8 cellular contexts compared by ENCODE assay signal in the genomic region with DNA sequence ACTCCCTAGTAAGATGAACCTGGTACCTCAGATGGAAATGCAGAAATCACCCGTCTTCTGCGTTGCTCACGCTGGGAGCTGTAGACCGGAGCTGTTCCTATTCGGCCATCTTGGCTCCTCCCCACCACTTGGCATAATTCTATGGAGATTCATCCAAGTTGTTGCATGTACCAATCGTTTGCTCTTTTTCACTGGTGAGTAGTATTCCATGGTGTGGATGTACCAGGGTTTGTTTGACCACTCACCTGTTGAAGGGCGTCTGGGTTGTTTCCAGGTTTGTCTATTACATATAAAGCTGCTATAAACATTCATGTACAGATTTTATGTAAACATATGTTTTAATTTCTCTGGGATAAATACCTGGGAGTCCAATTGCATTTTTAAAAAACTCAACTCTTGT. TPM values are rescaled to one million over a fixed set of nuclear protein-coding genes. Genes with fewer than 3 reads are reported as not detected.
DNase-seq lines count a peak whose midpoint lies in the region; ATAC-seq, FAIRE-seq and TF ChIP-seq lines count a peak whose summit lies in the region.
"Not testable (repeated sequence)": the region's sequence is repeated elsewhere in the genome, so short reads cannot be mapped to it uniquely, and the experiment has no call there.

No MANE protein-coding gene starts in this region.

- CTCF ChIA-PET in Caco-2 (lab: Charles Lee); K562 (lab: Yijun Ruan, JAX; ENCODE audit: low intra/inter-chr PET ratio): not testable (repeated sequence)

- not testable (repeated sequence) for H3K36me3 Mint-ChIP-seq in Caco-2 (ENCODE audit: insufficient read depth, unreplicated experiment)
- H3K36me3 Mint-ChIP-seq in H9 (ENCODE audit: insufficient read depth in 1 of 3, low read depth in 3 of 3): peaks cover 0 to 13% (median 9%) of the 10 kb centered on the region in 3 experiments; a peak in 4 of 7 replicates
- H3K36me3 Mint-ChIP-seq in endodermal cell (ENCODE audit: low read depth): peaks cover 16% of the 10 kb centered on the region

- not testable (repeated sequence) for H2BK12ac ChIP-seq in H9 (ENCODE audit: insufficient read length, low read depth, low read length)

- not testable (repeated sequence) for H2BK20ac ChIP-seq in H9 (ENCODE audit: low read depth, low read length, poor library complexity, severe bottlenecking)

- not testable (repeated sequence) for H3K4ac ChIP-seq in H9 (ENCODE audit: low read depth, low read length)

- H4K91ac ChIP-seq in H9 (ENCODE audit: insufficient read length, low read depth, low read length): not testable (repeated sequence)

- H3K79me1 ChIP-seq in H9 (ENCODE audit: insufficient read depth, low read depth, low read length, poor library complexity, severe bottlenecking): not testable (repeated sequence)

- peak overlapping the region; percentile 30; the same call in 1 of the 2 replicates for H3K9ac ChIP-seq in ES-I3 (ENCODE audit: low read depth, low read length)
- not testable (repeated sequence) for H3K9ac ChIP-seq in H9 (ENCODE audit: extremely low read depth, insufficient read length, low read length); HUES6 (ENCODE audit: low read length); K562 (ENCODE audit: insufficient read depth in 1 of 2, low read depth in 2 of 2, low read length in 2 of 2); endodermal cell (ENCODE audit: extremely low read depth, low read length, poor library complexity, severe bottlenecking)

- not testable (repeated sequence) for H2BK5ac ChIP-seq in H9 (ENCODE audit: insufficient read length, low read length)

- H3K9me3 ChIP-seq in Caco-2; ES-I3 (ENCODE audit: control insufficient read depth, insufficient read depth, low read length); H9 (ENCODE audit: control insufficient read depth, low read depth, low read length); HUES6 (ENCODE audit: control insufficient read depth, insufficient read depth, low read depth, low read length); K562 (replicated peaks; ENCODE audit: control insufficient read depth, insufficient read depth, low read depth, low read length): not testable (repeated sequence)
- peaks cover 15% of the 10 kb centered on the region for H3K9me3 ChIP-seq in endodermal cell (ENCODE audit: control insufficient read depth, low read length)

- H3K4me2 ChIP-seq in H9 (ENCODE audit: insufficient read depth, insufficient read length, low read length); K562 (ENCODE audit: insufficient read depth, low read length): not testable (repeated sequence)

- not testable (repeated sequence) for H2BK120ac ChIP-seq in H9 (ENCODE audit: low read depth, low read length, poor library complexity, severe bottlenecking)

- not testable (repeated sequence) for H4K8ac ChIP-seq in H9 (replicated peaks; ENCODE audit: insufficient read length, low read depth, low read length)

- WGBS in H9 (ENCODE audit: extremely low coverage, insufficient read length, low lambda C conversion rate): no CpG with 5 or more reads among the region's 7 CpGs
- 93% methylated on average over 5 of the region's 7 CpGs for WGBS in K562 (ENCODE audit: insufficient coverage, low coverage, missing lambda C conversion rate)
- 95 to 96% methylated on average over 3 to 6 of the region's 7 CpGs for WGBS in endodermal cell (ENCODE audit: insufficient coverage in 1 of 2, insufficient read length in 1 of 2), 2 experiments

- not testable (repeated sequence) for H3K14ac ChIP-seq in H9 (ENCODE audit: insufficient read depth, low read length)

- BruUV-seq in Caco-2 (replicated peaks; lab: Mats Ljungman, UMichigan); K562 (replicated peaks; lab: Mats Ljungman, UMichigan): not testable (repeated sequence)

- H3K27ac ChIP-seq in H9 (ENCODE audit: insufficient read length, low read depth, low read length); HUES6 (ENCODE audit: low read depth, low read length); K562 (ENCODE audit: extremely low read depth, low read depth, low read length); endodermal cell (ENCODE audit: low read depth, low read length): not testable (repeated sequence)

- H3K4me1 Mint-ChIP-seq in Caco-2 (ENCODE audit: low read depth, unreplicated experiment); H9; endodermal cell: not testable (repeated sequence)

- H3K4me3 Mint-ChIP-seq in Caco-2 (ENCODE audit: unreplicated experiment) (peak overlapping the region; percentile 75), H9 (peak overlapping the region; percentile 42 to 62; a peak in 4 of 5 replicates)
- H3K4me3 Mint-ChIP-seq in endodermal cell: not testable (repeated sequence)

- not testable (repeated sequence) for TF ChIP-seq CTCF in Caco-2 (IDR thresholded peaks at IDR 0.05; ENCODE audit: insufficient read depth in 1 of 2, low read depth in 1 of 2, low read length in 1 of 2, severe bottlenecking in 1 of 2, unreplicated experiment in 1 of 2); H9 (conservative IDR thresholded peaks at IDR 0.05); K562 (IDR thresholded peaks at IDR 0.05 in 2 of 3, conservative IDR thresholded peaks at IDR 0.05 in 1 of 3; ENCODE audit: insufficient read depth in 2 of 3, low read depth in 1 of 3, low read length in 3 of 3); endodermal cell (conservative IDR thresholded peaks at IDR 0.05)

- peak in 1 of 2 experiments; percentile 38 for DNase-seq in Caco-2
- not testable (repeated sequence) for DNase-seq in H9; K562 (ENCODE audit: extremely low read depth in 1 of 4, low spot score in 3 of 4); endodermal cell
- peak; percentile 7 for DNase-seq in activated CD8-positive, alpha-beta memory T cell treated with anti-CD3 and anti-CD28 coated beads for 24 hours

- TF ChIP-seq RAD21 in K562 (CRISPR knock-in tag; conservative IDR thresholded peaks at IDR 0.05 in 1 of 2, IDR thresholded peaks at IDR 0.05 in 1 of 2): not testable (repeated sequence)

- ATAC-seq in SK-N-SH treated with all-trans-retinoic acid at 6 μM for 48 hours, K562: not testable (repeated sequence)

- not testable (repeated sequence) for H3K27me3 ChIP-seq in Caco-2 (replicated peaks; ENCODE audit: control insufficient read depth, insufficient read depth, low read length); H9 (ENCODE audit: insufficient read depth, low read length); HUES6 (ENCODE audit: control insufficient read depth, insufficient read depth, low read length); K562 (ENCODE audit: control insufficient read depth in 2 of 2, insufficient read depth in 2 of 2, low read length in 2 of 2); endodermal cell (ENCODE audit: control insufficient read depth, insufficient read depth, low read length, poor library complexity, severe bottlenecking)

- H4K5ac ChIP-seq in H9 (ENCODE audit: insufficient read length, low read depth, low read length): not testable (repeated sequence)

- TF ChIP-seq EP300 in K562 (IDR thresholded peaks at IDR 0.05; ENCODE audit: low read length): not testable (repeated sequence)

- not testable (repeated sequence) for H3K9me1 ChIP-seq in K562 (ENCODE audit: control insufficient read depth, insufficient read depth, low read length)

- H3K36me3 ChIP-seq in Caco-2 (ENCODE audit: control insufficient read depth, insufficient read depth, low read length); ES-I3 (ENCODE audit: insufficient read depth, low read length); HUES6 (ENCODE audit: control insufficient read depth, insufficient read depth, low read length); endodermal cell (ENCODE audit: control insufficient read depth, insufficient read depth, low read length): not testable (repeated sequence)
- H3K36me3 ChIP-seq in K562 (ENCODE audit: control insufficient read depth, insufficient read depth, low read length): peaks cover 22% of the 10 kb centered on the region

- H3K4me3 ChIP-seq in Caco-2 (ENCODE audit: low read depth, low read length): peak overlapping the region; percentile 33
- H3K4me3 ChIP-seq in HUES6 (ENCODE audit: low read depth, low read length): peak overlapping the region; percentile 39; the same call in 1 of the 2 replicates
- not testable (repeated sequence) for H3K4me3 ChIP-seq in K562
- peak overlapping the region; percentile 62 for H3K4me3 ChIP-seq in endodermal cell (ENCODE audit: low read length)

- not testable (repeated sequence) for H3K27me3 Mint-ChIP-seq in Caco-2 (ENCODE audit: insufficient read depth, unreplicated experiment); H9 (ENCODE audit: low read depth); endodermal cell (ENCODE audit: insufficient read depth)

- FAIRE-seq in K562 (lab: Jason Lieb, UNC): not testable (repeated sequence)

- H4K20me1 ChIP-seq in H9 (ENCODE audit: control insufficient read depth, insufficient read depth, insufficient read length); K562 (replicated peaks; ENCODE audit: control insufficient read depth, insufficient read depth, low read length): not testable (repeated sequence)

- H3T11ph ChIP-seq in H9 (ENCODE audit: low read length): not testable (repeated sequence)

- in situ Hi-C loops in K562 (cut with MboI): not testable (repeated sequence)

- H3K4me1 ChIP-seq in Caco-2; ES-I3 (ENCODE audit: insufficient read depth, low read length); H9 (ENCODE audit: insufficient read depth, low read length); HUES6 (ENCODE audit: control insufficient read depth, insufficient read depth, low read length); K562 (replicated peaks in 1 of 2; ENCODE audit: control insufficient read depth in 2 of 2, insufficient read depth in 2 of 2, low read length in 2 of 2); endodermal cell (ENCODE audit: control insufficient read depth, insufficient read depth, low read length): not testable (repeated sequence)

- H3K9me3 Mint-ChIP-seq in Caco-2 (ENCODE audit: unreplicated experiment) (peaks cover 10% of the 10 kb centered on the region), H9 (peaks cover 5 to 11% of the 10 kb centered on the region in 2 experiments; a peak in 4 of 5 replicates), endodermal cell (peaks cover 19% of the 10 kb centered on the region)

- H3K27ac Mint-ChIP-seq in Caco-2 (ENCODE audit: unreplicated experiment); H9; endodermal cell: not testable (repeated sequence)

- intact Hi-C loops in Caco-2 (cut with micrococcal nuclease; ENCODE audit: unreplicated experiment); K562 (cut with micrococcal nuclease): not testable (repeated sequence)

- H2AK5ac ChIP-seq in H9 (ENCODE audit: insufficient read length, low read length): not testable (repeated sequence)

- not testable (repeated sequence) for H3K56ac ChIP-seq in H9 (ENCODE audit: insufficient read length, low read depth, low read length)

- H3K23ac ChIP-seq in H9 (ENCODE audit: insufficient read length, low read depth, low read length): not testable (repeated sequence)

- H2BK15ac ChIP-seq in H9 (ENCODE audit: low read depth, low read length): not testable (repeated sequence)

- POLR2A ChIA-PET in Caco-2 (lab: Charles Lee): not testable (repeated sequence)
- POLR2A ChIA-PET in K562 (lab: Yijun Ruan, JAX): interaction anchor here (0.6 to 0.8 kb wide), 2 partner anchors 11 to 32 kb away, joined by 3 read pairs; no protein-coding TSS in a partner anchor

- H3K79me2 ChIP-seq in H9 (ENCODE audit: insufficient read depth, low read length); K562 (ENCODE audit: control insufficient read depth, insufficient read depth, low read length): not testable (repeated sequence)

- not testable (repeated sequence) for H3K23me2 ChIP-seq in H9 (ENCODE audit: insufficient read length, low read depth, low read length, poor library complexity, severe bottlenecking)

- not testable (repeated sequence) for TF ChIP-seq POLR2A in K562 (conservative IDR thresholded peaks at IDR 0.05)

- not testable (repeated sequence) for H2AFZ ChIP-seq in H9 (ENCODE audit: low read length); K562 (ENCODE audit: low read depth, low read length)

- not testable (repeated sequence) for H3K18ac ChIP-seq in H9 (ENCODE audit: insufficient read length, low read depth, low read length)

RNA-seq across cellular contexts. Expression of gene TSTD2, which starts 46.3 kb away (rescaled TPM):
- total RNA-seq in Caco-2 (2022) (20.7 and 21.4 TPM in 2 replicates), H9 (2021) (22.9 and 23.5 TPM in 2 replicates), K562 (2014; rRNA removed) (16.8 and 16.9 TPM in 2 replicates), K562 (2014; rRNA removed; fragmentation: Illumina TruSeq; extraction: Trizol) (14.8 and 15.8 TPM in 2 replicates), K562 (2015; rRNA removed; fragmentation: Illumina TruSeq; extraction: Trizol) (13.9 and 14.2 TPM in 2 replicates), K562 (2021) (20.0 and 20.4 TPM in 2 replicates), endodermal cell (10 to 100 TPM; 23.0 TPM)
- 45.9 and 90.8 TPM in 2 replicates for total RNA-seq in K562 (2011; cell fraction: chromatin; rRNA removed; ENCODE audit: low replicate concordance)
- 25.0 and 29.2 TPM in 2 replicates for total RNA-seq in K562 (2011; cell fraction: nucleolus; rRNA removed)
- total RNA-seq in K562 (2011; cell fraction: nucleoplasm; rRNA removed): 43.0 and 55.8 TPM in 2 replicates
- polyA plus RNA-seq in K562 (2011; rRNA removed) (36.7 and 37.0 TPM in 2 replicates), K562 (2014; fragmentation: Illumina TruSeq; extraction: Trizol) (18.6 and 22.2 TPM in 2 replicates), K562 (2014; fragmentation: Nextera tagmentation; extraction: Ambion mirVana) (10 to 100 TPM; 10.1 to 19.0 TPM), K562 (2014; rRNA removed) (20.6 and 20.9 TPM in 2 replicates)
- 17.5 and 22.9 TPM in 2 replicates for polyA plus RNA-seq in K562 (2011; cell fraction: cytosol; rRNA removed)
- 47.0 and 54.9 TPM in 2 replicates for polyA plus RNA-seq in K562 (2011; cell fraction: nucleus; rRNA removed)
- polyA plus RNA-seq in K562 (2012): 11.8 and 18.5 TPM in 2 replicates
- 32.6 and 36.5 TPM in 2 replicates for polyA minus RNA-seq in K562 (2011; rRNA and poly(A)+ RNA removed)
- polyA minus RNA-seq in K562 (2011; cell fraction: cytosol; rRNA and poly(A)+ RNA removed): 15.0 and 17.8 TPM in 2 replicates
- polyA minus RNA-seq in K562 (2011; cell fraction: nucleus; rRNA and poly(A)+ RNA removed): 19.5 and 34.8 TPM in 2 replicates
- 31.3 TPM for polyA plus RNA-seq in endodermal cell (2013, experiment 1 of 2)
- polyA plus RNA-seq in endodermal cell (2013, experiment 2 of 2): 25.4 TPM

RNA-seq across cellular contexts. Expression of gene NCBP1, which starts 46.7 kb away (rescaled TPM):
- total RNA-seq in Caco-2 (2022) (59.7 and 66.9 TPM in 2 replicates), H9 (2021) (46.0 and 55.7 TPM in 2 replicates), K562 (2014; rRNA removed) (47.5 and 56.2 TPM in 2 replicates), K562 (2014; rRNA removed; fragmentation: Illumina TruSeq; extraction: Trizol) (62.3 and 67.2 TPM in 2 replicates), K562 (2015; rRNA removed; fragmentation: Illumina TruSeq; extraction: Trizol) (52.8 and 57.5 TPM in 2 replicates), K562 (2021) (59.6 and 60.2 TPM in 2 replicates), endodermal cell (10 to 100 TPM; 47.0 to 51.7 TPM)
- total RNA-seq in K562 (2011; cell fraction: chromatin; rRNA removed; ENCODE audit: low replicate concordance): 50.3 and 119 TPM in 2 replicates
- 30.9 and 32.9 TPM in 2 replicates for total RNA-seq in K562 (2011; cell fraction: nucleolus; rRNA removed)
- 50.1 and 77.7 TPM in 2 replicates for total RNA-seq in K562 (2011; cell fraction: nucleoplasm; rRNA removed)
- polyA plus RNA-seq in K562 (2011; rRNA removed) (51.4 and 69.7 TPM in 2 replicates), K562 (2014; fragmentation: Illumina TruSeq; extraction: Trizol) (55.7 and 64.6 TPM in 2 replicates), K562 (2014; fragmentation: Nextera tagmentation; extraction: Ambion mirVana) (10 to 100 TPM; 29.4 to 37.1 TPM), K562 (2014; rRNA removed) (41.7 and 55.5 TPM in 2 replicates)
- 15.0 and 20.9 TPM in 2 replicates for polyA plus RNA-seq in K562 (2011; cell fraction: cytosol; rRNA removed)
- 45.1 and 51.8 TPM in 2 replicates for polyA plus RNA-seq in K562 (2011; cell fraction: nucleus; rRNA removed)
- polyA plus RNA-seq in K562 (2012): 36.5 and 42.5 TPM in 2 replicates
- 76.3 and 88.4 TPM in 2 replicates for polyA minus RNA-seq in K562 (2011; rRNA and poly(A)+ RNA removed)
- 23.4 and 31.7 TPM in 2 replicates for polyA minus RNA-seq in K562 (2011; cell fraction: cytosol; rRNA and poly(A)+ RNA removed)
- polyA minus RNA-seq in K562 (2011; cell fraction: nucleus; rRNA and poly(A)+ RNA removed): 36.9 and 68.3 TPM in 2 replicates
- polyA plus RNA-seq in endodermal cell (2013, experiment 1 of 2): 41.2 TPM
- polyA plus RNA-seq in endodermal cell (2013, experiment 2 of 2): 33.7 TPM
